ENCODE assay signal across 19 cellular contexts in genomic region chr4:909821-910220, GRCh38.
"Had no signal": no experiment of that assay in that cellular context is flagged by ENCODE, and none has a peak within 500 bp of the region (broad histone marks: within the 10 kb centered on the region; RNA-seq: fewer than 3 reads in every experiment).

No MANE protein-coding gene starts in this region.

- H3K27ac ChIP-seq: coronary artery, dorsolateral prefrontal cortex, epithelial cell of prostate, esophagus muscularis mucosa, gastrocnemius medialis, neutrophil, right lobe of liver, testis, tibial nerve, upper lobe of right lung had no signal

- ATAC-seq: gastrocnemius medialis; left colon; right lobe of liver; stimulated activated memory B cell treated with anti-CD40 and anti-IgM and Interleukin-4, amounts not matched to agents 10 μg/mL and 1 μg/mL and 100 μg/mL, for 72 hours; stimulated activated naive CD8-positive, alpha-beta T cell treated with anti-CD3 and anti-CD28 coated beads, Interleukin-15, amount 100 ng/mL, for 72 hours; upper lobe of right lung had no signal

- H3K27me3 Mint-ChIP-seq: stimulated activated memory B cell treated with anti-CD40 and anti-IgM and Interleukin-4, amounts not matched to agents 10 μg/mL and 1 μg/mL and 100 μg/mL, for 72 hours; stimulated activated naive CD8-positive, alpha-beta T cell treated with anti-CD3 and anti-CD28 coated beads, Interleukin-15, amount 100 ng/mL, for 72 hours had no signal

- H3K27ac Mint-ChIP-seq: nephron; stimulated activated memory B cell treated with anti-CD40 and anti-IgM and Interleukin-4, amounts not matched to agents 10 μg/mL and 1 μg/mL and 100 μg/mL, for 72 hours had no signal

- DNase-seq: caudate nucleus; dorsolateral prefrontal cortex; effector memory CD4-positive, alpha-beta T cell; gastrocnemius medialis; left colon; stimulated activated CD4-positive, alpha-beta T cell treated with anti-CD3 and anti-CD28 coated beads, Interleukin-15, amount 100 ng/mL, for 24 hours; stimulated activated CD4-positive, alpha-beta T cell treated with anti-CD3 and anti-CD28 coated beads, Interleukin-1b, Interleukin-23, amount 100 ng/mL, for 48 hours; stimulated activated CD4-positive, alpha-beta T cell treated with anti-CD3 and anti-CD28 coated beads, Interleukin-4, amount 100 ng/mL, for 24 hours; stimulated activated naive CD8-positive, alpha-beta T cell treated with anti-CD3 and anti-CD28 coated beads, Interleukin-15, amount 100 ng/mL, for 72 hours; testis; upper lobe of right lung had no signal

- H3K9me3 Mint-ChIP-seq: nephron had no signal

- H3K4me3 ChIP-seq: coronary artery, dorsolateral prefrontal cortex, esophagus muscularis mucosa, gastrocnemius medialis, right lobe of liver, testis, tibial nerve, upper lobe of right lung had no signal

- H3K9me3 ChIP-seq: esophagus muscularis mucosa, gastrocnemius medialis, neutrophil, right lobe of liver, testis, tibial nerve, upper lobe of right lung had no signal

- H3K4me1 ChIP-seq: gastrocnemius medialis, right lobe of liver had no signal

- H3K27me3 ChIP-seq: dorsolateral prefrontal cortex, esophagus muscularis mucosa, gastrocnemius medialis, neutrophil, right lobe of liver, testis, tibial nerve, upper lobe of right lung had no signal

- H3K4me3 Mint-ChIP-seq: nephron; stimulated activated memory B cell treated with anti-CD40 and anti-IgM and Interleukin-4, amounts not matched to agents 10 μg/mL and 1 μg/mL and 100 μg/mL, for 72 hours; stimulated activated naive CD8-positive, alpha-beta T cell treated with anti-CD3 and anti-CD28 coated beads, Interleukin-15, amount 100 ng/mL, for 72 hours had no signal
